Comparison of ENCODE assay signal across 34 cellular contexts in genomic region chr1:173362543-173362942, GRCh38.
"Had no signal": no experiment of that assay in that cellular context is flagged by ENCODE, and none has a peak within 500 bp of the region (broad histone marks: within the 10 kb centered on the region; RNA-seq: fewer than 3 reads in every experiment).

No MANE protein-coding gene starts in this region.

- H3K4me1 ChIP-seq: adrenal gland had no signal

- H3K4me3 ChIP-seq: adrenal gland had no signal

- H3K36me3 Mint-ChIP-seq: activated CD4-positive, alpha-beta memory T cell treated with anti-CD3 and anti-CD28 coated beads for 36 hours; brain had no signal

- H3K4me1 Mint-ChIP-seq: activated CD4-positive, alpha-beta T cell treated with anti-CD3 and anti-CD28 coated beads, Interleukin-2, amount 10 ng/mL, durations not matched to agents 24 days and 14 days; brain had no signal

- DNase-seq: activated B cell treated with CpG ODN at 0.5 μM for 24 hours; activated CD4-positive, alpha-beta memory T cell treated with anti-CD3 and anti-CD28 coated beads for 36 hours; activated CD4-positive, alpha-beta T cell treated with anti-CD3 and anti-CD28 coated beads for 4 hours; activated CD4-positive, alpha-beta T cell treated with anti-CD3 and anti-CD28 coated beads, Interleukin-2, amount 10 ng/mL, durations not matched to agents 24 days and 14 days; activated CD4-positive, alpha-beta T cell treated with anti-CD3 and anti-CD28 coated beads, Interleukin-2, amount 50 U/mL, for 1 hour; activated CD4-positive, alpha-beta T cell treated with anti-CD3 and anti-CD28 coated beads, Interleukin-2, amount 50 U/mL, for 4 hours; activated CD4-positive, CD25-positive, alpha-beta regulatory T cell treated with anti-CD3 and anti-CD28 coated beads, Interleukin-2, amount 50 U/mL, for 72 hours; activated CD8-positive, alpha-beta memory T cell treated with anti-CD3 and anti-CD28 coated beads, Interleukin-2, amount 50 U/mL, for 4 hours; activated CD8-positive, alpha-beta T cell treated with anti-CD3 and anti-CD28 coated beads for 36 hours; activated effector memory CD4-positive, alpha-beta T cell treated with anti-CD3 and anti-CD28 coated beads, Interleukin-2, amount 50 U/mL, for 16 hours; activated gamma-delta T cell treated with Interleukin-2 at 50 U/mL for 16 hours; activated naive CD4-positive, alpha-beta T cell; activated naive CD4-positive, alpha-beta T cell treated with anti-CD3 and anti-CD28 coated beads for 36 hours; activated naive CD4-positive, alpha-beta T cell treated with anti-CD3 and anti-CD28 coated beads, Interleukin-2, amount 50 U/mL, for 16 hours; activated naive CD8-positive, alpha-beta T cell treated with anti-CD3 and anti-CD28 coated beads for 36 hours; activated T-cell treated with anti-CD3 and anti-CD28 coated beads for 4 hours; activated T-cell treated with anti-CD3 and anti-CD28 coated beads, Interleukin-2, amount 50 U/mL, for 1 hour; activated T-cell treated with anti-CD3 and anti-CD28 coated beads, Interleukin-2, amount 50 U/mL, for 4 hours; activated T-cell treated with anti-CD3 and anti-CD28 coated beads, Interleukin-2, amount 50 U/mL, for 72 hours; adrenal gland; amniotic stem cell; aorta; central memory CD4-positive, alpha-beta T cell; T-helper 1 cell; T-helper 2 cell; T-helper 9 cell had no signal

- FAIRE-seq: TTC549 had no signal

- H3K27ac Mint-ChIP-seq: activated B cell treated with CpG ODN at 0.5 μM for 24 hours; activated CD4-positive, alpha-beta memory T cell treated with anti-CD3 and anti-CD28 coated beads for 36 hours; activated CD4-positive, alpha-beta T cell treated with anti-CD3 and anti-CD28 coated beads, Interleukin-2, amount 10 ng/mL, durations not matched to agents 24 days and 14 days; activated CD8-positive, alpha-beta T cell treated with anti-CD3 and anti-CD28 coated beads for 36 hours; activated naive CD4-positive, alpha-beta T cell treated with anti-CD3 and anti-CD28 coated beads for 36 hours; activated naive CD4-positive, alpha-beta T cell treated with anti-CD3 and anti-CD28 coated beads, Interleukin-2, amount 50 U/mL, for 72 hours; activated naive CD8-positive, alpha-beta T cell treated with anti-CD3 and anti-CD28 coated beads for 36 hours; activated T-cell treated with anti-CD3 and anti-CD28 coated beads, Interleukin-2, amount 50 U/mL, for 72 hours; activated T-helper 1 cell treated with anti-CD3 and anti-CD28 coated beads, Interleukin-12 subunit alpha, Interleukin-12 subunit beta, Interleukin-2, Interleukin-4 antibody, amounts not matched to agents 30 ng/mL and 10 ng/mL and 1 ng/mL, durations not matched to agents 14 hours and 24 hours and 36 hours; activated T-helper 17 cell treated with anti-CD3 and anti-CD28 coated beads, Interleukin-2, amount 50 U/mL, for 72 hours; brain; T-helper 1 cell treated with Interleukin-12 subunit alpha and Interleukin-12 subunit beta and Interleukin-4 antibody, amounts not matched to agents 30 μg/mL and 1 μg/mL, for 36 hours; T-helper 2 cell treated with Interferon-gamma antibody and Interleukin-4, amounts not matched to agents 5 μg/mL and 100 μg/mL, for 36 hours had no signal

- H3K4me3 Mint-ChIP-seq: activated B cell treated with CpG ODN at 0.5 μM for 24 hours; activated CD4-positive, alpha-beta memory T cell treated with anti-CD3 and anti-CD28 coated beads for 36 hours; activated CD4-positive, alpha-beta T cell treated with anti-CD3 and anti-CD28 coated beads, Interleukin-2, amount 10 ng/mL, durations not matched to agents 24 days and 14 days; activated CD8-positive, alpha-beta T cell treated with anti-CD3 and anti-CD28 coated beads for 36 hours; activated naive CD4-positive, alpha-beta T cell treated with anti-CD3 and anti-CD28 coated beads for 36 hours; activated naive CD8-positive, alpha-beta T cell treated with anti-CD3 and anti-CD28 coated beads for 36 hours; activated T-cell treated with anti-CD3 and anti-CD28 coated beads, Interleukin-2, amount 50 U/mL, for 4 hours; activated T-cell treated with anti-CD3 and anti-CD28 coated beads, Interleukin-2, amount 50 U/mL, for 72 hours; activated T-helper 1 cell treated with anti-CD3 and anti-CD28 coated beads, Interleukin-12 subunit alpha, Interleukin-12 subunit beta, Interleukin-2, Interleukin-4 antibody, amounts not matched to agents 30 ng/mL and 10 ng/mL and 1 ng/mL, durations not matched to agents 14 hours and 24 hours and 36 hours; activated T-helper 17 cell treated with anti-CD3 and anti-CD28 coated beads, Interleukin-2, amount 50 U/mL, for 72 hours; brain; T-helper 1 cell treated with Interleukin-12 subunit alpha and Interleukin-12 subunit beta and Interleukin-4 antibody, amounts not matched to agents 30 μg/mL and 1 μg/mL, for 36 hours; T-helper 2 cell treated with Interferon-gamma antibody and Interleukin-4, amounts not matched to agents 5 μg/mL and 100 μg/mL, for 36 hours had no signal

- H3K9me3 ChIP-seq: adrenal gland had no signal

- H3K36me3 ChIP-seq: adrenal gland had no signal

- H3K27me3 ChIP-seq: adrenal gland had no signal

- H3K27me3 Mint-ChIP-seq: activated B cell treated with CpG ODN at 0.5 μM for 24 hours; activated CD4-positive, alpha-beta memory T cell treated with anti-CD3 and anti-CD28 coated beads for 36 hours; activated CD8-positive, alpha-beta T cell treated with anti-CD3 and anti-CD28 coated beads for 36 hours; activated naive CD8-positive, alpha-beta T cell treated with anti-CD3 and anti-CD28 coated beads for 36 hours; activated T-helper 17 cell treated with anti-CD3 and anti-CD28 coated beads, Interleukin-2, amount 50 U/mL, for 72 hours had no signal

- H3K27ac ChIP-seq: adrenal gland, VCaP had no signal

- H3K9me3 Mint-ChIP-seq: activated B cell treated with CpG ODN at 0.5 μM for 24 hours; activated CD4-positive, alpha-beta memory T cell treated with anti-CD3 and anti-CD28 coated beads for 36 hours; activated naive CD8-positive, alpha-beta T cell treated with anti-CD3 and anti-CD28 coated beads for 36 hours; activated T-cell treated with anti-CD3 and anti-CD28 coated beads, Interleukin-2, amount 50 U/mL, for 4 hours; activated T-helper 1 cell treated with anti-CD3 and anti-CD28 coated beads, Interleukin-12 subunit alpha, Interleukin-12 subunit beta, Interleukin-2, Interleukin-4 antibody, amounts not matched to agents 30 ng/mL and 10 ng/mL and 1 ng/mL, durations not matched to agents 14 hours and 24 hours and 36 hours; activated T-helper 17 cell treated with anti-CD3 and anti-CD28 coated beads, Interleukin-2, amount 50 U/mL, for 72 hours; brain; T-helper 1 cell treated with Interleukin-12 subunit alpha and Interleukin-12 subunit beta and Interleukin-4 antibody, amounts not matched to agents 30 μg/mL and 1 μg/mL, for 36 hours; T-helper 2 cell treated with Interferon-gamma antibody and Interleukin-4, amounts not matched to agents 5 μg/mL and 100 μg/mL, for 36 hours had no signal
